In genomic region chr3:32457971-32458471, GRCh38 we compare ENCODE assay signal across 8 cellular contexts. TPM values are rescaled to one million over a fixed set of nuclear protein-coding genes. Genes with fewer than 3 reads are reported as not detected.
DNase-seq lines count a peak whose midpoint lies in the region; ATAC-seq and TF ChIP-seq lines count a peak whose summit lies in the region.

No MANE protein-coding gene starts in this region.

- peak overlapping the region; percentile 97 for H3K27ac Mint-ChIP-seq in activated T-helper 2 cell treated with anti-CD3 and anti-CD28 coated beads, Interferon-gamma antibody, Interleukin-2, Interleukin-4, amounts not matched to agents 10 μg/mL and 5 μg/mL and 100 μg/mL, durations not matched to agents 14 hours and 24 hours and 36 hours
- peak overlapping the region in 4 of 6 donors; percentile 98 to 100 (median 99) for H3K27ac Mint-ChIP-seq in naive B cell

- no peaks in the 10 kb centered on the region for H4K20me1 ChIP-seq in osteoblast (ENCODE audit: insufficient read depth, low read length)

- H3K4me1 ChIP-seq in body of pancreas = peaks cover 18% of the 10 kb centered on the region
- H3K4me1 ChIP-seq in osteoblast (ENCODE audit: insufficient read depth, low read length) = peaks cover 12% of the 10 kb centered on the region

- H3K36me3 ChIP-seq in body of pancreas (replicated peaks in 1 of 2; ENCODE audit: insufficient read depth in 1 of 2, low read depth in 2 of 2) (no peaks in the 10 kb centered on the region), osteoblast (ENCODE audit: insufficient read depth, low read length) (no peaks in the 10 kb centered on the region)

- in situ Hi-C loops in GM13976 (cut with MboI; ENCODE audit: low sequenced_read_pairs, unreplicated experiment) = no loop called here

- H3K4me3 Mint-ChIP-seq in activated T-helper 2 cell treated with anti-CD3 and anti-CD28 coated beads, Interferon-gamma antibody, Interleukin-2, Interleukin-4, amounts not matched to agents 10 μg/mL and 5 μg/mL and 100 μg/mL, durations not matched to agents 14 hours and 24 hours and 36 hours (ENCODE audit: low read depth) = peak overlapping the region; percentile 72
- peak overlapping the region; percentile 48 to 91 (median 82) for H3K4me3 Mint-ChIP-seq in naive B cell

- peak overlapping the region; percentile 8 for H3K4me3 ChIP-seq in NB4 (ENCODE audit: low read depth, low read length)
- no peak overlapping the region for H3K4me3 ChIP-seq in body of pancreas
- H3K4me3 ChIP-seq in osteoblast (ENCODE audit: insufficient read depth, low read length) = no peak overlapping the region

- H3K27me3 Mint-ChIP-seq in activated T-helper 2 cell treated with anti-CD3 and anti-CD28 coated beads, Interferon-gamma antibody, Interleukin-2, Interleukin-4, amounts not matched to agents 10 μg/mL and 5 μg/mL and 100 μg/mL, durations not matched to agents 14 hours and 24 hours and 36 hours (ENCODE audit: low read depth) = no peaks in the 10 kb centered on the region
- no peaks in the 10 kb centered on the region for H3K27me3 Mint-ChIP-seq in naive B cell

- H3K79me2 ChIP-seq in osteoblast (ENCODE audit: insufficient read depth, low read length) = no peaks in the 10 kb centered on the region

- H3K9me3 ChIP-seq in body of pancreas (no peaks in the 10 kb centered on the region), osteoblast (ENCODE audit: low read depth, low read length) (no peaks in the 10 kb centered on the region)

- H2AFZ ChIP-seq in osteoblast (ENCODE audit: low read length) = no peak overlapping the region

- H3K27me3 ChIP-seq in body of pancreas (no peaks in the 10 kb centered on the region), osteoblast (ENCODE audit: insufficient read depth, low read length) (no peaks in the 10 kb centered on the region)

- H3K4me1 Mint-ChIP-seq in activated T-helper 2 cell treated with anti-CD3 and anti-CD28 coated beads, Interferon-gamma antibody, Interleukin-2, Interleukin-4, amounts not matched to agents 10 μg/mL and 5 μg/mL and 100 μg/mL, durations not matched to agents 14 hours and 24 hours and 36 hours (ENCODE audit: low read depth) = peaks cover 46% of the 10 kb centered on the region
- H3K4me1 Mint-ChIP-seq in naive B cell = peaks cover 37 to 50% (median 46%) of the 10 kb centered on the region in 3 donors

- DNase-seq in GM13976 (ENCODE audit: low spot score) (peak; percentile 60), NB4 (ENCODE audit: low read depth) (peak; percentile 73), naive B cell (peak; percentile 81), ecto neural progenitor cell (ENCODE audit: low spot score) (no peak), NCI-H748 treated with DMSO at 0.1 percent for 48 hours (lab: John Stamatoyannopoulos, UW) (no peak), body of pancreas (no peak), osteoblast (ENCODE audit: insufficient read length, low spot score, missing footprints) (no peak)
- peak; percentile 52 for DNase-seq in activated T-helper 2 cell treated with anti-CD3 and anti-CD28 coated beads, Interferon-gamma antibody, Interleukin-2, Interleukin-4, amounts not matched to agents 10 μg/mL and 5 μg/mL and 100 μg/mL, durations not matched to agents 14 hours and 24 hours and 36 hours (ENCODE audit: low spot score)

- H3K9me3 Mint-ChIP-seq in activated T-helper 2 cell treated with anti-CD3 and anti-CD28 coated beads, Interferon-gamma antibody, Interleukin-2, Interleukin-4, amounts not matched to agents 10 μg/mL and 5 μg/mL and 100 μg/mL, durations not matched to agents 14 hours and 24 hours and 36 hours = no peaks in the 10 kb centered on the region
- H3K9me3 Mint-ChIP-seq in naive B cell = peaks cover 0 to 3% (median 0%) of the 10 kb centered on the region in 7 donors

- TF ChIP-seq POLR2A in NB4 (IDR thresholded peaks at IDR 0.05; ENCODE audit: extremely low read depth, insufficient read length) = no peak
- no peak for TF ChIP-seq POLR2A in body of pancreas (IDR thresholded peaks at IDR 0.05)

- H3K27ac ChIP-seq in body of pancreas = no peak overlapping the region
- no peak overlapping the region for H3K27ac ChIP-seq in osteoblast (ENCODE audit: low read depth, low read length)

- 72 to 74% methylated on average over 8 to 9 of the region's 9 CpGs for WGBS in body of pancreas, 2 donors

- peak; percentile 69 to 72 for ATAC-seq in naive B cell (ENCODE audit: low read depth in 2 of 2)
- ATAC-seq in body of pancreas = no peak

- intact Hi-C loops in activated T-helper 2 cell treated with anti-CD3 and anti-CD28 coated beads, Interferon-gamma antibody, Interleukin-2, Interleukin-4, amounts not matched to agents 10 μg/mL and 5 μg/mL and 100 μg/mL, durations not matched to agents 14 hours and 24 hours and 36 hours (cut with micrococcal nuclease) = loop anchor here (2.0 kb wide), 2 partner anchors 25 to 57 kb away; no protein-coding TSS in a partner anchor
- intact Hi-C loops in body of pancreas (cut with DNase I) = no loop called here

- TF ChIP-seq CTCF in GM13976 (IDR thresholded peaks at IDR 0.05; ENCODE audit: borderline replicate concordance, control extremely low read depth, extremely low read depth, insufficient read depth, missing control alignments) (no peak), NB4 (IDR thresholded peaks at IDR 0.05; ENCODE audit: low read depth, low read length) (no peak), body of pancreas (IDR thresholded peaks at IDR 0.05) (no peak), osteoblast (IDR thresholded peaks at IDR 0.05; ENCODE audit: extremely low read depth, low read depth, low read length) (no peak)

- peaks cover 33% of the 10 kb centered on the region for H3K36me3 Mint-ChIP-seq in activated T-helper 2 cell treated with anti-CD3 and anti-CD28 coated beads, Interferon-gamma antibody, Interleukin-2, Interleukin-4, amounts not matched to agents 10 μg/mL and 5 μg/mL and 100 μg/mL, durations not matched to agents 14 hours and 24 hours and 36 hours (ENCODE audit: low read depth)
- peaks cover 4 to 20% of the 10 kb centered on the region in 2 donors for H3K36me3 Mint-ChIP-seq in naive B cell

- H3K4me2 ChIP-seq in osteoblast (ENCODE audit: insufficient read depth, low read length) = no peak overlapping the region

RNA-seq across cellular contexts. Expression of gene CMTM6, which starts 44.6 kb away (rescaled TPM):
- total RNA-seq in activated T-helper 2 cell treated with anti-CD3 and anti-CD28 coated beads, Interferon-gamma antibody, Interleukin-2, Interleukin-4, amounts not matched to agents 10 μg/mL and 5 μg/mL and 100 μg/mL, durations not matched to agents 14 hours and 24 hours and 36 hours = 107 and 108 TPM in 2 replicates
- 100 to 1,000 TPM in 4 of 6 donors, 10 to 100 TPM in 2; 89.7 to 156 (median 106) TPM for polyA plus RNA-seq in naive B cell (ENCODE audit: low read depth in 6 of 6)
- total RNA-seq in body of pancreas (10 to 100 TPM; 20.2 to 40.9 TPM), osteoblast (102 and 141 TPM in 2 replicates)

Comparison
In these comparisons a context has a peak if more than half of its experiments do, and no peak if none do; other contexts are left out.
1. DNase-seq: peak in GM13976 (single experiment), NB4 (single experiment), activated T-helper 2 cell treated with anti-CD3 and anti-CD28 coated beads, Interferon-gamma antibody, Interleukin-2, Interleukin-4, amounts not matched to agents 10 μg/mL and 5 μg/mL and 100 μg/mL, durations not matched to agents 14 hours and 24 hours and 36 hours (single experiment) and naive B cell (single experiment); none in ecto neural progenitor cell (single experiment), NCI-H748 treated with DMSO at 0.1 percent for 48 hours (single experiment), body of pancreas (0 of 4) and osteoblast (single experiment).